Comparison of ENCODE assay signal across 8 cellular contexts in the genomic region with DNA sequence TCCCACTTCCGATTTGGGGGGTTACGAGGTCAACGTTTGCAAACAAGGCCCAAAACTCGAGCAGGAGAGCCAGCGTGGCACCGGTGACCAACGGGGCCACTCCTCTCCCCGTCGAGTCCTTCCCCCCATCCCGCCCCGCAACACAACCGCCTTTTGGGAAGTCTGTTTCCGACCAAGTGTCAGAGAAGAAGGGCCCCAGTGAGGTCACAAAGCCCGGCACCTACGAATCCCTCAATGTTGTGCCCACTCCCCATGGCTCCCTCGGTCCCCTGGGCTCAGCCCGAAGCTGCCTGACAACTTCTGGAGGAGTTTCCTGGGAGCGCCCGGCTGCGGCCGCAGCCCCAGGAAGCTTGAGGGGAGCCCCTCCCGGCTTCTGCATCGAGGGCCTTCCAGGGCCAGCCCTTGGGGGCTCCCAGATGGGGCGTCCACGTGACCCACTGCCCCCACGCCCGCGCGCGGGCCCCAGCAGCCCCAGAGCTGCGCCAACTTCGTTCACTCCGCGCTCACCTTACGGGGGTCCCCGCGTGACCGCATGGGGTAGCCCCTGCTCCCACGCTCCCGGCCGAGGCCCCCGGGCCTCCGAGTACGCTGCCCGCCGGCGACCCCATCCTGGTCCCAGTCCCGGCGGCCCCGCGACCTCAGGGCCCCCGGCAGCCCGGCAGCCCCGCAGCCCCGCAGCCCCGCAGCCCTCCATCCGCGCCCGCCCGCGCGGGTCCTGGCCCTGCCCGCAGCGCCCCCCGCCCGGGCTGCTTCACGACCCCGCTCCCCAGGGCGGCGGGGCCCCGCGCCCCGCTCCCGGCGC. TPM values are rescaled to one million over a fixed set of nuclear protein-coding genes. Genes with fewer than 3 reads are reported as not detected.
DNase-seq lines count a peak whose midpoint lies in the region; ATAC-seq and TF ChIP-seq lines count a peak whose summit lies in the region.

No MANE protein-coding gene starts in this region.

- peak overlapping the region; percentile 96 for H2AK5ac ChIP-seq in IMR-90 (ENCODE audit: low read depth, low read length)

- H3K14ac ChIP-seq in IMR-90 (replicated peaks; ENCODE audit: low read depth, low read length) = peak overlapping the region; percentile 100

- H3K9ac ChIP-seq in IMR-90 (ENCODE audit: low read depth, low read length) = peak overlapping the region; percentile 90

- H3K4ac ChIP-seq in IMR-90 (ENCODE audit: low read depth, low read length) = peak overlapping the region; percentile 99

- peak overlapping the region; percentile 72; the same call in 1 of the 2 replicates for H2BK120ac ChIP-seq in IMR-90 (ENCODE audit: low read depth, low read length)

- H2AFZ ChIP-seq in IMR-90 (replicated peaks; ENCODE audit: low read length, poor library complexity) = peak overlapping the region; percentile 90

- no peak for TF ChIP-seq RAD21 in IMR-90 (IDR thresholded peaks at IDR 0.05; ENCODE audit: low read length)

- H3K27ac ChIP-seq in IMR-90 (ENCODE audit: insufficient read depth, low read length) (peak overlapping the region; percentile 85), sigmoid colon (peak overlapping the region; percentile 84 to 90 (median 86))

- peak overlapping the region; percentile 86 for H3K27ac Mint-ChIP-seq in activated naive CD8-positive, alpha-beta T cell treated with anti-CD3 and anti-CD28 coated beads, Interleukin-2, amount 10 ng/mL, durations not matched to agents 7 days and 5 days

- WGBS in IMR-90 (ENCODE audit: extremely low coverage in 2 of 2, insufficient read length in 1 of 2), 2 experiments = 0% methylated on average over 21 of the region's 75 CpGs; no CpG with 5 or more reads in 1 of the 2 experiments
- WGBS in sigmoid colon, 2 donors = 0% methylated on average over 75 of the region's 75 CpGs

- H3K56ac ChIP-seq in IMR-90 (ENCODE audit: extremely low read depth, insufficient read depth, low read length) = peak overlapping the region; percentile 98

- H3K9me3 ChIP-seq in IMR-90 (ENCODE audit: control insufficient read depth, insufficient read depth, low read length) (no peaks in the 10 kb centered on the region), sigmoid colon (no peaks in the 10 kb centered on the region)

- peak overlapping the region; percentile 99 for H2AK9ac ChIP-seq in IMR-90 (replicated peaks; ENCODE audit: low read depth, low read length, poor library complexity)

- peaks cover 9 to 48% of the 10 kb centered on the region in 2 experiments; a peak in 2 of 4 replicates for H3K79me1 ChIP-seq in IMR-90 (ENCODE audit: low read depth in 1 of 2, low read length in 2 of 2)

- H3K27me3 Mint-ChIP-seq in activated naive CD8-positive, alpha-beta T cell treated with anti-CD3 and anti-CD28 coated beads, Interleukin-2, amount 10 ng/mL, durations not matched to agents 7 days and 5 days = no peaks in the 10 kb centered on the region

- peak overlapping the region; percentile 87 to 91 for H4K8ac ChIP-seq in IMR-90 (ENCODE audit: low read depth in 2 of 2, low read length in 2 of 2)

- TF ChIP-seq CTCF in IMR-90 (conservative IDR thresholded peaks at IDR 0.05; ENCODE audit: low read depth, low read length) (no peak), sigmoid colon (IDR thresholded peaks at IDR 0.05) (no peak)

- H3K27me3 ChIP-seq in IMR-90 (ENCODE audit: control insufficient read depth, insufficient read depth, low read length) = no peaks in the 10 kb centered on the region
- no peaks in the 10 kb centered on the region for H3K27me3 ChIP-seq in sigmoid colon

- CTCF ChIA-PET in IMR-90 (lab: Yijun Ruan, JAX) = no interaction called here

- H3K9me3 Mint-ChIP-seq in activated naive CD8-positive, alpha-beta T cell treated with anti-CD3 and anti-CD28 coated beads, Interleukin-2, amount 10 ng/mL, durations not matched to agents 7 days and 5 days = no peaks in the 10 kb centered on the region

- H3K18ac ChIP-seq in IMR-90 (ENCODE audit: low read depth, low read length) = peak overlapping the region; percentile 84

- H3K4me1 ChIP-seq in IMR-90 (ENCODE audit: control insufficient read depth, insufficient read depth, low read length) (peaks cover 17% of the 10 kb centered on the region), sigmoid colon (peaks cover 0 to 44% (median 38%) of the 10 kb centered on the region in 4 donors)

- H4K91ac ChIP-seq in IMR-90 (ENCODE audit: insufficient read depth, low read depth, low read length) = peak overlapping the region; percentile 96

- DNase-seq in AG20443 (ENCODE audit: low spot score) (peak; percentile 61), IMR-90 (peak; percentile 28), hepatic stellate cell (ENCODE audit: low spot score) (peak; percentile 44), sigmoid colon (peak; percentile 72), NOMO-1 treated with dmso at 0.1 percent for 144 hours (lab: John Stamatoyannopoulos, UW; ENCODE audit: unreplicated experiment) (no peak)
- peak; percentile 58 for DNase-seq in activated naive CD8-positive, alpha-beta T cell treated with anti-CD3 and anti-CD28 coated beads, Interleukin-2, amount 10 ng/mL, durations not matched to agents 7 days and 5 days
- no peak for DNase-seq in NK-92 treated with Interleukin-12 subunit alpha and Interleukin-12 subunit beta, amount 100 ng/mL, for 24 hours (lab: John Stamatoyannopoulos, UW)

- no peak for TF ChIP-seq EP300 in sigmoid colon (IDR thresholded peaks at IDR 0.05)

- peaks cover 18% of the 10 kb centered on the region for H3K9me1 ChIP-seq in IMR-90 (ENCODE audit: insufficient read depth, low read length)

- H3K4me3 ChIP-seq in IMR-90 (ENCODE audit: insufficient read depth, low read depth, low read length) = peak overlapping the region; percentile 74
- peak overlapping the region; percentile 63 to 91 (median 80) for H3K4me3 ChIP-seq in sigmoid colon

- peaks cover 23% of the 10 kb centered on the region for H3K4me1 Mint-ChIP-seq in activated naive CD8-positive, alpha-beta T cell treated with anti-CD3 and anti-CD28 coated beads, Interleukin-2, amount 10 ng/mL, durations not matched to agents 7 days and 5 days

- H3K36me3 Mint-ChIP-seq in activated naive CD8-positive, alpha-beta T cell treated with anti-CD3 and anti-CD28 coated beads, Interleukin-2, amount 10 ng/mL, durations not matched to agents 7 days and 5 days = no peaks in the 10 kb centered on the region

- POLR2A ChIA-PET in IMR-90 (lab: Charles Lee; ENCODE audit: unreplicated experiment) = no interaction called here
- POLR2A ChIA-PET in activated naive CD8-positive, alpha-beta T cell treated with anti-CD3 and anti-CD28 coated beads, Interleukin-2, amount 10 ng/mL, durations not matched to agents 7 days and 5 days (lab: Charles Lee) = interaction anchor here (0.9 to 3.7 kb wide), 6 partner anchors 30 to 442 kb away, joined by 3 to 29 read pairs (median 5); partner anchors contain the start of genes ATP6V0A2, MPHOSPH9, MTRFR and SBNO1

- in situ Hi-C loops in IMR-90 (cut with MboI; ENCODE audit: low sequenced_read_pairs) = no loop called here

- H2BK20ac ChIP-seq in IMR-90 (ENCODE audit: low read depth, low read length) = 0 out of 2 replicates have a peak overlapping the region, but pooled peaks have one; percentile 6

- intact Hi-C loops in IMR-90 (cut with micrococcal nuclease) (no loop called here), sigmoid colon (cut with DNase I) (loop anchor here (1.0 to 2.0 kb wide), 2 partner anchors 95 to 118 kb away; no protein-coding TSS in a partner anchor)

- peak overlapping the region; percentile 87 for H2BK5ac ChIP-seq in IMR-90 (ENCODE audit: low read depth, low read length, poor library complexity, severe bottlenecking)

- TF ChIP-seq POLR2A in IMR-90 (IDR thresholded peaks at IDR 0.05; ENCODE audit: low read depth, low read length) (no peak; the same call in 1 of the 2 replicates), sigmoid colon (IDR thresholded peaks at IDR 0.05) (no peak)

- peaks cover 16% of the 10 kb centered on the region for H3K36me3 ChIP-seq in IMR-90 (ENCODE audit: control insufficient read depth, insufficient read depth, low read length)
- peaks cover 0 to 18% (median 3%) of the 10 kb centered on the region in 4 donors for H3K36me3 ChIP-seq in sigmoid colon

- BruUV-seq in IMR-90 (replicated peaks; lab: Mats Ljungman, UMichigan) = no TSS peak

- peak overlapping the region; percentile 91 for H3K4me2 ChIP-seq in IMR-90 (ENCODE audit: low read depth, low read length)

- H2BK15ac ChIP-seq in IMR-90 (ENCODE audit: low read depth, low read length) = 0 out of 3 replicates have a peak overlapping the region, but pooled peaks have one; percentile 18

- peak overlapping the region; percentile 87 for H4K5ac ChIP-seq in IMR-90 (ENCODE audit: low read depth, low read length)

- peaks cover 38% of the 10 kb centered on the region for H4K20me1 ChIP-seq in IMR-90 (ENCODE audit: insufficient read depth, low read length)

- H3K4me3 Mint-ChIP-seq in activated naive CD8-positive, alpha-beta T cell treated with anti-CD3 and anti-CD28 coated beads, Interleukin-2, amount 10 ng/mL, durations not matched to agents 7 days and 5 days = peak overlapping the region; percentile 89

- dilution Hi-C loops in IMR-90 (cut with HindIII; ENCODE audit: low sequenced_read_pairs, unreplicated experiment) = no loop called here

- ATAC-seq in GM18517 (IDR thresholded peaks at IDR 0.05; ENCODE audit: unreplicated experiment) = peak; percentile 4
- ATAC-seq in IMR-90 (ENCODE audit: low read depth) = peak; percentile 6
- peak; percentile 10 for ATAC-seq in activated naive CD8-positive, alpha-beta T cell treated with anti-CD3 and anti-CD28 coated beads, Interleukin-2, amount 10 ng/mL, durations not matched to agents 7 days and 5 days (ENCODE audit: low read depth)

- H3K23ac ChIP-seq in IMR-90 (ENCODE audit: low read depth, low read length) = peak overlapping the region; percentile 98

RNA-seq across cellular contexts. Expression of gene CDK2AP1, which starts 1.1 kb away (rescaled TPM):
- total RNA-seq in IMR-90 (2012; rRNA removed) = 137 and 265 TPM in 2 replicates
- 261 and 293 TPM in 2 replicates for polyA plus RNA-seq in IMR-90 (2012; rRNA removed)
- polyA plus RNA-seq in IMR-90 (2012; cell fraction: cytosol; rRNA removed) = 96.9 and 101 TPM in 2 replicates
- polyA plus RNA-seq in IMR-90 (2012; cell fraction: nucleus; rRNA removed; ENCODE audit: low replicate concordance) = 25.9 and 84.0 TPM in 2 replicates
- total RNA-seq in activated naive CD8-positive, alpha-beta T cell treated with anti-CD3 and anti-CD28 coated beads, Interleukin-2, amount 10 ng/mL, durations not matched to agents 7 days and 5 days = 10 to 100 TPM; 31.7 to 32.3 TPM
- total RNA-seq in sigmoid colon = 100 to 1,000 TPM in 3 of 4 donors, 10 to 100 TPM in 1; 98.0 to 153 (median 127) TPM
- polyA plus RNA-seq in sigmoid colon = 100 to 1,000 TPM in 1 of 3 donors, 10 to 100 TPM in 2; 56.9 to 102 (median 95.5) TPM

RNA-seq across cellular contexts. Expression of gene MTRFR, which starts 37.3 kb away (rescaled TPM):
- total RNA-seq in IMR-90 (2012; rRNA removed) = 10.2 and 12.2 TPM in 2 replicates
- 7.2 and 8.6 TPM in 2 replicates for polyA plus RNA-seq in IMR-90 (2012; rRNA removed)
- polyA plus RNA-seq in IMR-90 (2012; cell fraction: cytosol; rRNA removed) = 10.9 and 17.8 TPM in 2 replicates
- 3.6 and 4.0 TPM in 2 replicates for polyA plus RNA-seq in IMR-90 (2012; cell fraction: nucleus; rRNA removed; ENCODE audit: low replicate concordance)
- total RNA-seq in activated naive CD8-positive, alpha-beta T cell treated with anti-CD3 and anti-CD28 coated beads, Interleukin-2, amount 10 ng/mL, durations not matched to agents 7 days and 5 days = 10 to 100 TPM; 41.2 to 42.1 TPM
- 10 to 100 TPM in 3 of 4 donors, 1 to 10 TPM in 1; 9.3 to 19.1 (median 13.5) TPM for total RNA-seq in sigmoid colon
- 10 to 100 TPM in 1 of 3 donors, 1 to 10 TPM in 2; 7.8 to 16.3 (median 9.7) TPM for polyA plus RNA-seq in sigmoid colon

RNA-seq across cellular contexts. Expression of gene MPHOSPH9, which starts 37.6 kb away (rescaled TPM):
- 17.0 and 30.8 TPM in 2 replicates for total RNA-seq in IMR-90 (2012; rRNA removed)
- 7.6 and 8.3 TPM in 2 replicates for polyA plus RNA-seq in IMR-90 (2012; rRNA removed)
- polyA plus RNA-seq in IMR-90 (2012; cell fraction: cytosol; rRNA removed) = 1.4 and 1.9 TPM in 2 replicates
- polyA plus RNA-seq in IMR-90 (2012; cell fraction: nucleus; rRNA removed; ENCODE audit: low replicate concordance) = 4.3 and 23.9 TPM in 2 replicates
- 100 to 1,000 TPM; 121 to 131 TPM for total RNA-seq in activated naive CD8-positive, alpha-beta T cell treated with anti-CD3 and anti-CD28 coated beads, Interleukin-2, amount 10 ng/mL, durations not matched to agents 7 days and 5 days
- total RNA-seq in sigmoid colon = 10 to 100 TPM; 17.4 to 47.6 (median 22.6) TPM
- polyA plus RNA-seq in sigmoid colon = 10 to 100 TPM in 1 of 3 donors, 1 to 10 TPM in 2; 4.2 to 10.2 (median 4.2) TPM

Comparison
In these comparisons a context has a peak if more than half of its experiments do, and no peak if none do; other contexts are left out.
1. DNase-seq: peak in AG20443 (single experiment), IMR-90 (single experiment), activated naive CD8-positive, alpha-beta T cell treated with anti-CD3 and anti-CD28 coated beads, Interleukin-2, amount 10 ng/mL, durations not matched to agents 7 days and 5 days (single experiment), hepatic stellate cell (single experiment) and sigmoid colon (single experiment); none in NOMO-1 treated with dmso at 0.1 percent for 144 hours (single experiment) and NK-92 treated with Interleukin-12 subunit alpha and Interleukin-12 subunit beta, amount 100 ng/mL, for 24 hours (single experiment).
2. Peak in every context shown above with its lines, with median percentiles within 50 percentile points of each other: ATAC-seq.